ENCODE assay signal across 21 cellular contexts in genomic region chr11:78472905-78473304, GRCh38. TPM values are rescaled to one million over a fixed set of nuclear protein-coding genes. Genes with fewer than 3 reads are reported as not detected.
DNase-seq lines count a peak whose midpoint lies in the region; ATAC-seq and TF ChIP-seq lines count a peak whose summit lies in the region.
"Had no signal": no experiment of that assay in that cellular context is flagged by ENCODE, and none has a peak within 500 bp of the region (broad histone marks: within the 10 kb centered on the region; RNA-seq: fewer than 3 reads in every experiment).

No MANE protein-coding gene starts in this region.

- TF ChIP-seq POLR2A in prostate gland (IDR thresholded peaks at IDR 0.05) = no peak

- BruUV-seq in Caco-2 (replicated peaks; lab: Mats Ljungman, UMichigan) = no TSS peak

- H3K27ac ChIP-seq in prostate gland = no peak overlapping the region
- H3K27ac ChIP-seq: BLaER1 had no signal

- POLR2A ChIA-PET in Caco-2 (lab: Charles Lee) = no interaction called here
- POLR2A ChIA-PET in WTC11 (lab: Charles Lee) = interaction anchor here (0.5 kb wide), 1 partner anchor 62 kb away, joined by 4 read pairs; no protein-coding TSS in a partner anchor

- peak overlapping the region; percentile 27 for H3K27ac Mint-ChIP-seq in Caco-2 (ENCODE audit: unreplicated experiment)
- peak overlapping the region; percentile 4; the same call in 1 of the 2 replicates for H3K27ac Mint-ChIP-seq in WTC11
- H3K27ac Mint-ChIP-seq in naive B cell = peak overlapping the region in 5 of 6 donors; percentile 37 to 88 (median 64)
- peak overlapping the region; percentile 58 for H3K27ac Mint-ChIP-seq in progenitor cell of endocrine pancreas

- H3K27me3 Mint-ChIP-seq in Caco-2 (ENCODE audit: insufficient read depth, unreplicated experiment) (no peaks in the 10 kb centered on the region), WTC11 (ENCODE audit: low read depth) (no peaks in the 10 kb centered on the region), naive B cell (no peaks in the 10 kb centered on the region), progenitor cell of endocrine pancreas (no peaks in the 10 kb centered on the region)
- H3K27me3 Mint-ChIP-seq: CD4-positive, alpha-beta memory T cell; CD4-positive, CD25-positive, alpha-beta regulatory T cell; CD8-positive, alpha-beta memory T cell had no signal

- H3K4me3 ChIP-seq in Caco-2 (ENCODE audit: low read depth, low read length) (no peak overlapping the region), prostate gland (no peak overlapping the region)
- H3K4me3 ChIP-seq: BLaER1 had no signal

- 83% methylated on average over 4 of the region's 4 CpGs for WGBS in prostate gland

- H3K27me3 ChIP-seq in Caco-2 (replicated peaks; ENCODE audit: control insufficient read depth, insufficient read depth, low read length) (no peaks in the 10 kb centered on the region), prostate gland (replicated peaks; ENCODE audit: insufficient read depth) (no peaks in the 10 kb centered on the region)
- H3K27me3 ChIP-seq: BE2C, BLaER1 had no signal

- H3K36me3 Mint-ChIP-seq in Caco-2 (ENCODE audit: insufficient read depth, unreplicated experiment) (peaks cover 12% of the 10 kb centered on the region), WTC11 (peaks cover 7% of the 10 kb centered on the region), naive B cell (peaks cover 14 to 23% of the 10 kb centered on the region in 2 donors), progenitor cell of endocrine pancreas (ENCODE audit: insufficient read depth) (peaks cover 24% of the 10 kb centered on the region)

- peaks cover 10% of the 10 kb centered on the region for H3K9me3 Mint-ChIP-seq in Caco-2 (ENCODE audit: unreplicated experiment)
- H3K9me3 Mint-ChIP-seq in WTC11 = peaks cover 6% of the 10 kb centered on the region
- H3K9me3 Mint-ChIP-seq in naive B cell = peaks cover 0 to 6% (median 0%) of the 10 kb centered on the region in 7 donors
- H3K9me3 Mint-ChIP-seq in progenitor cell of endocrine pancreas (ENCODE audit: low read depth) = no peaks in the 10 kb centered on the region
- H3K9me3 Mint-ChIP-seq: CD8-positive, alpha-beta memory T cell had no signal

- intact Hi-C loops in Caco-2 (cut with micrococcal nuclease; ENCODE audit: unreplicated experiment) = loop anchor here (2.0 to 5.0 kb wide), 2 partner anchors 44 to 89 kb away; no protein-coding TSS in a partner anchor
- intact Hi-C loops in prostate gland (cut with DNase I) = no loop called here

- H3K9me3 ChIP-seq in Caco-2 (no peaks in the 10 kb centered on the region), prostate gland (no peaks in the 10 kb centered on the region)
- H3K9me3 ChIP-seq: BE2C, BLaER1 had no signal

- no peaks in the 10 kb centered on the region; the same call in none of the 2 replicates for H3K36me3 ChIP-seq in Caco-2 (ENCODE audit: control insufficient read depth, insufficient read depth, low read length)
- H3K36me3 ChIP-seq in prostate gland = no peaks in the 10 kb centered on the region

- DNase-seq in Caco-2 (peak in 1 of 2 experiments; percentile 12), WTC11 (ENCODE audit: low spot score) (no peak), naive B cell (no peak), progenitor cell of endocrine pancreas (ENCODE audit: low spot score, unreplicated experiment) (no peak), cerebellum (ENCODE audit: low spot score) (no peak), prostate gland (ENCODE audit: low spot score) (no peak)
- DNase-seq in activated T-cell treated with anti-CD3 and anti-CD28 coated beads, Interleukin-2, amount 50 U/mL, for 48 hours = no peak
- DNase-seq: 8988T; ACHN; BE2C; C1 segment of cervical spinal cord; Calu3; CD4-positive, alpha-beta memory T cell; CD4-positive, CD25-positive, alpha-beta regulatory T cell; CD8-positive, alpha-beta memory T cell; COR-L47; DMS79 treated with DMSO at 0.1 percent for 48 hours; GF-D8 had no signal

- CTCF ChIA-PET in Caco-2 (lab: Charles Lee) (no interaction called here), WTC11 (lab: Charles Lee) (no interaction called here)

- peaks cover 8% of the 10 kb centered on the region; the same call in 1 of the 2 replicates for H3K4me1 ChIP-seq in Caco-2
- H3K4me1 ChIP-seq in prostate gland (replicated peaks) = no peaks in the 10 kb centered on the region
- H3K4me1 ChIP-seq: BE2C had no signal

- peaks cover 21% of the 10 kb centered on the region for H3K4me1 Mint-ChIP-seq in Caco-2 (ENCODE audit: low read depth, unreplicated experiment)
- H3K4me1 Mint-ChIP-seq in WTC11 = peaks cover 8% of the 10 kb centered on the region
- H3K4me1 Mint-ChIP-seq in naive B cell = peaks cover 7 to 11% (median 11%) of the 10 kb centered on the region in 3 donors
- H3K4me1 Mint-ChIP-seq in progenitor cell of endocrine pancreas (ENCODE audit: low read depth) = peaks cover 13% of the 10 kb centered on the region
- H3K4me1 Mint-ChIP-seq: CD8-positive, alpha-beta memory T cell had no signal

- H3K4me3 Mint-ChIP-seq in Caco-2 (ENCODE audit: unreplicated experiment) (no peak overlapping the region), WTC11 (no peak overlapping the region), naive B cell (no peak overlapping the region), progenitor cell of endocrine pancreas (ENCODE audit: low read depth) (no peak overlapping the region)
- H3K4me3 Mint-ChIP-seq: CD14-positive monocyte; CD4-positive, alpha-beta memory T cell; CD4-positive, CD25-positive, alpha-beta regulatory T cell; CD8-positive, alpha-beta memory T cell had no signal

- no peak for TF ChIP-seq CTCF in Caco-2 (IDR thresholded peaks at IDR 0.05; ENCODE audit: insufficient read depth in 1 of 2, low read depth in 1 of 2, low read length in 1 of 2, severe bottlenecking in 1 of 2, unreplicated experiment in 1 of 2)
- TF ChIP-seq CTCF in WTC11 (IDR thresholded peaks at IDR 0.05) = no peak
- no peak for TF ChIP-seq CTCF in progenitor cell of endocrine pancreas (IDR thresholded peaks at IDR 0.05; ENCODE audit: unreplicated experiment)
- TF ChIP-seq CTCF in prostate gland (IDR thresholded peaks at IDR 0.05) = no peak

- ATAC-seq in WTC11 (no peak), naive B cell (ENCODE audit: low read depth in 2 of 2) (no peak), GM19397 (IDR thresholded peaks at IDR 0.05; ENCODE audit: unreplicated experiment) (no peak)

TF ChIP-seq in WTC11, 78 proteins besides CTCF, POLR2A, EP300 and RAD21 (continues in another document):
- TF ChIP-seq EMX1 (CRISPR knock-in tag; IDR thresholded peaks at IDR 0.05) = no peak
- no peak for TF ChIP-seq NFYB (CRISPR knock-in tag; conservative IDR thresholded peaks at IDR 0.05; ENCODE audit: low read depth)
- TF ChIP-seq ARID4B (CRISPR knock-in tag; IDR thresholded peaks at IDR 0.05; ENCODE audit: borderline replicate concordance) = no peak
- TF ChIP-seq, protein P1, sequence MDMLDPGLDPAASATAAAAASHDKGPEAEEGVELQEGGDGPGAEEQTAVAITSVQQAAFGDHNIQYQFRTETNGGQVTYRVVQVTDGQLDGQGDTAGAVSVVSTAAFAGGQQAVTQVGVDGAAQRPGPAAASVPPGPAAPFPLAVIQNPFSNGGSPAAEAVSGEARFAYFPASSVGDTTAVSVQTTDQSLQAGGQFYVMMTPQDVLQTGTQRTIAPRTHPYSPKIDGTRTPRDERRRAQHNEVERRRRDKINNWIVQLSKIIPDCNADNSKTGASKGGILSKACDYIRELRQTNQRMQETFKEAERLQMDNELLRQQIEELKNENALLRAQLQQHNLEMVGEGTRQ (CRISPR knock-in tag; IDR thresholded peaks at IDR 0.05) = no peak
- TF ChIP-seq, protein P2, sequence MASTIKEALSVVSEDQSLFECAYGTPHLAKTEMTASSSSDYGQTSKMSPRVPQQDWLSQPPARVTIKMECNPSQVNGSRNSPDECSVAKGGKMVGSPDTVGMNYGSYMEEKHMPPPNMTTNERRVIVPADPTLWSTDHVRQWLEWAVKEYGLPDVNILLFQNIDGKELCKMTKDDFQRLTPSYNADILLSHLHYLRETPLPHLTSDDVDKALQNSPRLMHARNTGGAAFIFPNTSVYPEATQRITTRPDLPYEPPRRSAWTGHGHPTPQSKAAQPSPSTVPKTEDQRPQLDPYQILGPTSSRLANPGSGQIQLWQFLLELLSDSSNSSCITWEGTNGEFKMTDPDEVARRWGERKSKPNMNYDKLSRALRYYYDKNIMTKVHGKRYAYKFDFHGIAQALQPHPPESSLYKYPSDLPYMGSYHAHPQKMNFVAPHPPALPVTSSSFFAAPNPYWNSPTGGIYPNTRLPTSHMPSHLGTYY (CRISPR knock-in tag; IDR thresholded peaks at IDR 0.05) = no peak
- no peak for TF ChIP-seq JAZF1 (CRISPR knock-in tag; IDR thresholded peaks at IDR 0.05)

RNA-seq across cellular contexts. Expression of gene GAB2, which starts 55.3 kb away (rescaled TPM):
- total RNA-seq in Caco-2 (2022) = 58.6 and 67.3 TPM in 2 replicates
- 8.5 to 10.6 TPM (median 9.7 TPM) in 3 replicates for total RNA-seq in WTC11 (2021)
- 1 to 10 TPM in 4 of 6 donors, under 1 TPM in 2; 0.71 to 4.2 (median 2.2) TPM for polyA plus RNA-seq in naive B cell (ENCODE audit: low read depth in 6 of 6)
- 33.6 and 37.6 TPM in 2 replicates for total RNA-seq in progenitor cell of endocrine pancreas
- total RNA-seq in cerebellum = 16.7 TPM
- 10 to 100 TPM in 1 of 2 donors, 1 to 10 TPM in 1; 7.4 to 12.8 TPM for total RNA-seq in prostate gland
- polyA plus RNA-seq: CD8-positive, alpha-beta memory T cell had no signal

Comparison
In these comparisons a context has a peak if more than half of its experiments do, and no peak if none do; other contexts are left out.
1. H3K27ac Mint-ChIP-seq: peak in every context shown above with its lines; median percentile 64 in naive B cell; 58 in progenitor cell of endocrine pancreas; 27 in Caco-2; 4 in WTC11.